Comparison of ENCODE assay signal across 21 cellular contexts in the genomic region with DNA sequence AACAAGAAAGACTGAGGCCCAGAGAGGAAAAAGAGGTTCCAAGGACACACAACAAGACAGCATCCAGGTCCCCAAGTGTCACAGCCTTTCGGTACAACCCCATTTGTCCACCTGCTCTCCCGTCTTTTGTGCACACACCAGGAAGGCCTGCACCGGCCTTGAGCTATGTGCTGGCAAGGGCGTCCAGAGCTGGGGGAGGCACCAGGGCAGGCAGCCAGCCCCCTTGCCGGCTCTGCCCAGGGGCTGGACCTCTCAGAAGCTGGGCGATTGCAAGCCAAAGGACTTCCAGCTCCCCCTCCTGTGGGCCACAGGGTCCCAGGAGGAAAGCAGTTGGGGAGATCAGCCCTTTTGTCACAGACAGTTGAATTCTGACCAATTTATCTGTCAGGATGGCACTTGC.
"Had no signal": no experiment of that assay in that cellular context is flagged by ENCODE, and none has a peak within 500 bp of the region (broad histone marks: within the 10 kb centered on the region; RNA-seq: fewer than 3 reads in every experiment).

No MANE protein-coding gene starts in this region.

- H3K9me3 ChIP-seq: right atrium auricular region, suprapubic skin, tibial nerve, upper lobe of right lung had no signal

- DNase-seq: caudate nucleus; effector CD4-positive, alpha-beta T cell; endodermal cell; erythroblast; foreskin keratinocyte; kidney; left colon; occipital lobe; stimulated activated CD4-positive, alpha-beta T cell treated with anti-CD3 and anti-CD28 coated beads, Interleukin-4, amount 100 ng/mL, for 1 hour; stimulated activated CD8-positive, alpha-beta memory T cell treated with anti-CD3 and anti-CD28 coated beads, Interleukin-4, amount 100 ng/mL, for 48 hours; stimulated activated naive CD8-positive, alpha-beta T cell treated with anti-CD3 and anti-CD28 coated beads, Interleukin-15, Interleukin-2, amounts not matched to agents 100 U/mL and 50 U/mL, for 24 hours; upper lobe of right lung had no signal

- H3K27me3 ChIP-seq: foreskin keratinocyte, right atrium auricular region, tibial nerve, upper lobe of right lung had no signal

- ATAC-seq: foreskin keratinocyte; left colon; natural killer cell treated with Interleukin-12 subunit alpha and Interleukin-12 subunit beta and Interleukin-15 and Interleukin-18, amount 100 ng/mL, for 72 hours; stimulated activated effector memory CD8-positive, alpha-beta T cell treated with anti-CD3 and anti-CD28 coated beads, Interleukin-12 subunit alpha, Interleukin-12 subunit beta, amount 100 ng/mL, for 72 hours; stimulated activated naive CD8-positive, alpha-beta T cell treated with anti-CD3 and anti-CD28 coated beads, Interleukin-15, Interleukin-2, amounts not matched to agents 100 U/mL and 50 U/mL, for 24 hours; upper lobe of right lung had no signal

- H3K27ac ChIP-seq: coronary artery, foreskin keratinocyte, neural progenitor cell, right atrium auricular region, suprapubic skin, tibial nerve, upper lobe of right lung had no signal

- H3K4me1 ChIP-seq: foreskin keratinocyte, neural progenitor cell, suprapubic skin, tibial nerve, upper lobe of right lung had no signal

- H3K9ac ChIP-seq: neural progenitor cell had no signal

- H3K4me2 ChIP-seq: neural progenitor cell, smooth muscle cell had no signal

- H3K4me3 ChIP-seq: coronary artery, neural progenitor cell, right atrium auricular region, smooth muscle cell, suprapubic skin, tibial nerve, upper lobe of right lung had no signal

- H3K36me3 ChIP-seq: neural progenitor cell, right atrium auricular region, suprapubic skin, tibial nerve, upper lobe of right lung had no signal

- FAIRE-seq: endothelial cell of umbilical vein, kidney had no signal
